Comparison of ENCODE assay signal across 15 cellular contexts in genomic region chr2:231326404-231326803, GRCh38.
DNase-seq lines count a peak whose midpoint lies in the region; ATAC-seq and TF ChIP-seq lines count a peak whose summit lies in the region.
"Had no signal": no experiment of that assay in that cellular context is flagged by ENCODE, and none has a peak within 500 bp of the region (broad histone marks: within the 10 kb centered on the region; RNA-seq: fewer than 3 reads in every experiment).

No MANE protein-coding gene starts in this region.

- H4K5ac ChIP-seq in mesendoderm (ENCODE audit: low read length), result no peak overlapping the region

- no CpG with 5 or more reads among the region's 3 CpGs for WGBS in mesendoderm (ENCODE audit: extremely low coverage, insufficient coverage, low lambda C conversion rate)

- H3K4me1 Mint-ChIP-seq in GM23338, result peaks cover 20% of the 10 kb centered on the region; the same call in 2 of the 3 replicates
- H3K4me1 Mint-ChIP-seq in dendritic cell treated with granulocyte-macrophage colony-stimulating factor and Interleukin-4, amounts not matched to agents 40 ng/mL and 50 ng/mL, for 4 days (ENCODE audit: low read depth), result peaks cover 33% of the 10 kb centered on the region

- H3K23ac ChIP-seq in mesendoderm (ENCODE audit: low read length), result no peak overlapping the region

- intact Hi-C loops in dendritic cell treated with granulocyte-macrophage colony-stimulating factor and Interleukin-4, amounts not matched to agents 40 ng/mL and 50 ng/mL, for 4 days (cut with micrococcal nuclease), result no loop called here

- no peaks in the 10 kb centered on the region for H3K79me2 ChIP-seq in GM23338 (replicated peaks; ENCODE audit: insufficient read depth)
- H3K79me2 ChIP-seq in mesendoderm (ENCODE audit: control insufficient read depth, insufficient read depth, low read length), result no peaks in the 10 kb centered on the region

- peaks cover 4% of the 10 kb centered on the region for H3K27me3 Mint-ChIP-seq in GM23338 (ENCODE audit: insufficient read depth, low read depth, poor library complexity)
- peaks cover 4% of the 10 kb centered on the region for H3K27me3 Mint-ChIP-seq in dendritic cell treated with granulocyte-macrophage colony-stimulating factor and Interleukin-4, amounts not matched to agents 40 ng/mL and 50 ng/mL, for 4 days

- H3K27ac Mint-ChIP-seq in GM23338, result no peak overlapping the region; the same call in 1 of the 2 replicates
- peak overlapping the region; percentile 50 for H3K27ac Mint-ChIP-seq in dendritic cell treated with granulocyte-macrophage colony-stimulating factor and Interleukin-4, amounts not matched to agents 40 ng/mL and 50 ng/mL, for 4 days
- H3K27ac Mint-ChIP-seq: CD14-positive monocyte; CD8-positive, alpha-beta T cell had no signal

- no peak overlapping the region for H3K56ac ChIP-seq in mesendoderm (ENCODE audit: low read length)

- 0 out of 2 replicates have a peak, but pooled peaks cover 3% of the 10 kb centered on the region for H3K9me2 ChIP-seq in GM23338 (ENCODE audit: insufficient read depth)

- H3K4me3 ChIP-seq in GM23338 (no peak overlapping the region), mesendoderm (ENCODE audit: low read length) (no peak overlapping the region)
- H3K4me3 ChIP-seq: A549 had no signal

- no peak overlapping the region for H2BK120ac ChIP-seq in mesendoderm (ENCODE audit: low read depth, low read length)

- no peaks in the 10 kb centered on the region for H3K79me1 ChIP-seq in mesendoderm (ENCODE audit: low read length)

- H3K36me3 ChIP-seq in GM23338 (ENCODE audit: insufficient read depth), result no peaks in the 10 kb centered on the region
- H3K36me3 ChIP-seq in mesendoderm (ENCODE audit: control insufficient read depth, insufficient read depth, low read length), result no peaks in the 10 kb centered on the region

- H2BK15ac ChIP-seq in mesendoderm (replicated peaks; ENCODE audit: low read depth), result no peak overlapping the region

- H3K36me3 Mint-ChIP-seq in GM23338 (ENCODE audit: low read depth), result peaks cover 2% of the 10 kb centered on the region; the same call in 2 of the 3 replicates
- H3K36me3 Mint-ChIP-seq in dendritic cell treated with granulocyte-macrophage colony-stimulating factor and Interleukin-4, amounts not matched to agents 40 ng/mL and 50 ng/mL, for 4 days (ENCODE audit: low read depth), result no peaks in the 10 kb centered on the region
- H3K36me3 Mint-ChIP-seq: CD14-positive monocyte; CD8-positive, alpha-beta T cell had no signal

- peak; percentile 55 for ATAC-seq in GM23338
- ATAC-seq in GM18505 (IDR thresholded peaks at IDR 0.05; ENCODE audit: unreplicated experiment), result no peak
- ATAC-seq: CD8-positive, alpha-beta T cell had no signal

- no peak overlapping the region for H2AK5ac ChIP-seq in mesendoderm (ENCODE audit: low read length)

- no peak overlapping the region for H3K9ac ChIP-seq in mesendoderm (ENCODE audit: low read length)

- no peak overlapping the region for H2BK5ac ChIP-seq in mesendoderm (ENCODE audit: low read length)

- 0 out of 2 replicates have a peak, but pooled peaks cover 4% of the 10 kb centered on the region for H3F3A ChIP-seq in GM23338 (replicated peaks; ENCODE audit: low read depth)

- no peak overlapping the region for H3K4ac ChIP-seq in mesendoderm (ENCODE audit: low read depth, low read length)

- H3K18ac ChIP-seq in mesendoderm (ENCODE audit: low read length), result no peak overlapping the region

- no peaks in the 10 kb centered on the region for H3K9me3 Mint-ChIP-seq in GM23338
- H3K9me3 Mint-ChIP-seq in dendritic cell treated with granulocyte-macrophage colony-stimulating factor and Interleukin-4, amounts not matched to agents 40 ng/mL and 50 ng/mL, for 4 days, result no peaks in the 10 kb centered on the region
- H3K9me3 Mint-ChIP-seq: CD14-positive monocyte; CD8-positive, alpha-beta T cell had no signal

- H3K4me3 Mint-ChIP-seq in GM23338, result no peak overlapping the region
- no peak overlapping the region for H3K4me3 Mint-ChIP-seq in dendritic cell treated with granulocyte-macrophage colony-stimulating factor and Interleukin-4, amounts not matched to agents 40 ng/mL and 50 ng/mL, for 4 days
- H3K4me3 Mint-ChIP-seq: CD14-positive monocyte; CD8-positive, alpha-beta T cell had no signal

- H3K27ac ChIP-seq in GM23338 (ENCODE audit: low read depth) (0 out of 2 replicates have a peak overlapping the region, but pooled peaks have one; percentile 39), mesendoderm (ENCODE audit: low read depth, low read length) (no peak overlapping the region)
- H3K27ac ChIP-seq: A549 had no signal

- no peaks in the 10 kb centered on the region for H4K20me1 ChIP-seq in GM23338 (replicated peaks; ENCODE audit: insufficient read depth)

- H3K4me1 ChIP-seq in GM23338 (ENCODE audit: insufficient read depth) (no peaks in the 10 kb centered on the region; the same call in 1 of the 2 replicates), mesendoderm (ENCODE audit: control insufficient read depth, low read depth, low read length) (no peaks in the 10 kb centered on the region)
- H3K4me1 ChIP-seq: A549 had no signal

- H3K4me2 ChIP-seq in GM23338 (no peak overlapping the region), mesendoderm (ENCODE audit: low read length) (no peak overlapping the region)
- H3K4me2 ChIP-seq: A549 had no signal

- H4K8ac ChIP-seq in mesendoderm (ENCODE audit: low read depth, low read length), result no peak overlapping the region

- DNase-seq in GM23338 (ENCODE audit: low spot score), result no peak
- DNase-seq in NCI-H2029 (lab: John Stamatoyannopoulos, UW), result peak; percentile 29
- DNase-seq in mesendoderm, result peak; percentile 33
- no peak for DNase-seq in A172 (ENCODE audit: low spot score)
- DNase-seq in nucleus accumbens (lab: John Stamatoyannopoulos, UW), result no peak
- DNase-seq: CD8-positive, alpha-beta T cell; COR-L47; DMS153; DMS79 treated with DMSO at 0.1 percent for 48 hours; EL; IMR-90 had no signal

- TF ChIP-seq POLR2A in GM18505 (IDR thresholded peaks at IDR 0.05; ENCODE audit: borderline replicate concordance, extremely low read depth, insufficient read depth, insufficient read length), result no peak

- no peak overlapping the region for H2AFZ ChIP-seq in GM23338

- TF ChIP-seq CTCF in GM23338 (conservative IDR thresholded peaks at IDR 0.05; ENCODE audit: low read depth in 2 of 2), result peak in 1 of 2 experiments; percentile 18; a peak in 1 of 4 replicates

- H3K27me3 ChIP-seq in GM23338 (ENCODE audit: insufficient read depth) (no peaks in the 10 kb centered on the region), mesendoderm (ENCODE audit: insufficient read depth, low read length, poor library complexity) (no peaks in the 10 kb centered on the region)

TF ChIP-seq in GM23338, 12 proteins besides CTCF, POLR2A, EP300 and RAD21:
- TF ChIP-seq EZH2phosphoT487 (IDR thresholded peaks at IDR 0.05; ENCODE audit: unreplicated experiment), result no peak
- no peak for TF ChIP-seq CREB1 (CRISPR knock-in tag; IDR thresholded peaks at IDR 0.05; ENCODE audit: low read depth)
- no peak for TF ChIP-seq EZH2 (IDR thresholded peaks at IDR 0.05; ENCODE audit: low read depth, unreplicated experiment)
- TF ChIP-seq POLR2AphosphoS5 (IDR thresholded peaks at IDR 0.05; ENCODE audit: low read depth), result no peak
- no peak for TF ChIP-seq ZNF114 (CRISPR knock-in tag; IDR thresholded peaks at IDR 0.05)
- no peak for TF ChIP-seq REST (IDR thresholded peaks at IDR 0.05; ENCODE audit: unreplicated experiment)
- no peak for TF ChIP-seq NANOG (IDR thresholded peaks at IDR 0.05; ENCODE audit: borderline replicate concordance)
- TF ChIP-seq ZNF331 (CRISPR knock-in tag; IDR thresholded peaks at IDR 0.05; ENCODE audit: low read depth), result no peak
TF ChIP-seq in GM23338: peak in this region for 0.

Comparison
In these comparisons a context has a peak if more than half of its experiments do, and no peak if none do; other contexts are left out.
1. DNase-seq: peak in NCI-H2029 (single experiment) and mesendoderm (single experiment); none in GM23338 (single experiment), A172 (single experiment) and nucleus accumbens (0 of 56).